In the genomic region with DNA sequence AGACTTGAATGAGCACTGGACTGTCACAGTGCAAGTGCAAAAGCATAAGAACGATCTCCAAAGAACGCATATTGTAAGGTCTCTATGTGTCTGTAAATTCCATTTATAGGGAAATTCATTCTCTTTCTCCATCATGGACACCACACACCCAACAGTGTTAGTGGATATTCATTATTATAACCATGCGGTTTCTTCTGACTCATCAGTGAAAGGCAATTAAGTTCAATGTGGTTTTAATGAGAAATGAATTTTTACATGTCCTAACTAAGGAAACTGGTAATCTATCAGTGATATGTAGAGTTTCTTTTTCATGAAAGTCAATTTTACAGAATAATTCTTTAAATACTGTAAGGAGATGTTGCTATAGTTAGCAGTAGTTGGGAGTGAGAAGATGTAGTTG, we compare ENCODE assay signal across 22 cellular contexts. TPM values are rescaled to one million over a fixed set of nuclear protein-coding genes. Genes with fewer than 3 reads are reported as not detected.
DNase-seq lines count a peak whose midpoint lies in the region; ATAC-seq and TF ChIP-seq lines count a peak whose summit lies in the region.
"Had no signal": no experiment of that assay in that cellular context is flagged by ENCODE, and none has a peak within 500 bp of the region (broad histone marks: within the 10 kb centered on the region; RNA-seq: fewer than 3 reads in every experiment).

No MANE protein-coding gene starts in this region.

- intact Hi-C loops in mammary epithelial cell (cut with micrococcal nuclease) (no loop called here), breast epithelium (cut with DNase I; ENCODE audit: low total_unique reads) (no loop called here)

- H3K79me2 ChIP-seq in mammary epithelial cell (ENCODE audit: insufficient read depth, low read length) = no peaks in the 10 kb centered on the region

- no peak for TF ChIP-seq EP300 in gastroesophageal sphincter (IDR thresholded peaks at IDR 0.05)

- H3K27ac Mint-ChIP-seq in T-helper 1 cell treated with Interleukin-12 subunit alpha and Interleukin-12 subunit beta and Interleukin-4 antibody, amounts not matched to agents 30 μg/mL and 1 μg/mL, for 36 hours = peak overlapping the region; percentile 62
- no peak overlapping the region for H3K27ac Mint-ChIP-seq in endothelial cell (ENCODE audit: unreplicated experiment)

- H3K27me3 Mint-ChIP-seq in T-helper 1 cell treated with Interleukin-12 subunit alpha and Interleukin-12 subunit beta and Interleukin-4 antibody, amounts not matched to agents 30 μg/mL and 1 μg/mL, for 36 hours (ENCODE audit: low read depth) = no peaks in the 10 kb centered on the region
- H3K27me3 Mint-ChIP-seq in endothelial cell (ENCODE audit: unreplicated experiment) = peaks cover 10% of the 10 kb centered on the region

- TF ChIP-seq CTCF in mammary epithelial cell (conservative IDR thresholded peaks at IDR 0.05 in 1 of 2, IDR thresholded peaks at IDR 0.05 in 1 of 2; ENCODE audit: extremely low read depth in 1 of 2, insufficient read depth in 1 of 2, low read depth in 1 of 2, low read length in 2 of 2) (no peak), breast epithelium (IDR thresholded peaks at IDR 0.05) (no peak), endothelial cell (IDR thresholded peaks at IDR 0.05; ENCODE audit: unreplicated experiment) (no peak), gastroesophageal sphincter (IDR thresholded peaks at IDR 0.05) (no peak)

- no peak overlapping the region for H2AFZ ChIP-seq in mammary epithelial cell (ENCODE audit: low read depth, low read length)

- 80% methylated on average over 3 of the region's 3 CpGs for WGBS in mammary epithelial cell (ENCODE audit: low coverage, missing lambda C conversion rate)
- WGBS in gastroesophageal sphincter (ENCODE audit: low coverage in 1 of 2), 2 donors = 86 to 92% methylated on average over 3 of the region's 3 CpGs

- H3K9me3 ChIP-seq in mammary epithelial cell (replicated peaks; ENCODE audit: insufficient read depth, low read length) = no peaks in the 10 kb centered on the region
- H3K9me3 ChIP-seq in breast epithelium = no peaks in the 10 kb centered on the region
- no peaks in the 10 kb centered on the region for H3K9me3 ChIP-seq in gastroesophageal sphincter
- H3K9me3 ChIP-seq: right lobe of liver, transverse colon had no signal

- H3K4me3 Mint-ChIP-seq in T-helper 1 cell treated with Interleukin-12 subunit alpha and Interleukin-12 subunit beta and Interleukin-4 antibody, amounts not matched to agents 30 μg/mL and 1 μg/mL, for 36 hours = peak overlapping the region; percentile 18
- H3K4me3 Mint-ChIP-seq in endothelial cell (ENCODE audit: unreplicated experiment) = peak overlapping the region; percentile 85

- no peak for ATAC-seq in gastroesophageal sphincter
- ATAC-seq: right lobe of liver had no signal

- H3K27me3 ChIP-seq in mammary epithelial cell (ENCODE audit: insufficient read depth, low read length) (no peaks in the 10 kb centered on the region), breast epithelium (no peaks in the 10 kb centered on the region), gastroesophageal sphincter (no peaks in the 10 kb centered on the region)
- H3K27me3 ChIP-seq: right lobe of liver, transverse colon had no signal

- dilution Hi-C loops in mammary epithelial cell (cut with HindIII; ENCODE audit: low sequenced_read_pairs) = no loop called here

- H3K27ac ChIP-seq in mammary epithelial cell (ENCODE audit: insufficient read depth, low read depth, low read length) (peak overlapping the region; percentile 46), breast epithelium (peak overlapping the region in 1 of 2 donors; percentile 12), gastroesophageal sphincter (no peak overlapping the region)
- H3K27ac ChIP-seq: 22Rv1, right lobe of liver, transverse colon, VCaP had no signal

- H3K36me3 Mint-ChIP-seq in T-helper 1 cell treated with Interleukin-12 subunit alpha and Interleukin-12 subunit beta and Interleukin-4 antibody, amounts not matched to agents 30 μg/mL and 1 μg/mL, for 36 hours (ENCODE audit: low read depth) = peaks cover 80% of the 10 kb centered on the region
- peaks cover 84% of the 10 kb centered on the region for H3K36me3 Mint-ChIP-seq in endothelial cell (ENCODE audit: low read depth, unreplicated experiment)

- H3K36me3 ChIP-seq in mammary epithelial cell (ENCODE audit: insufficient read depth, low read length) = no peaks in the 10 kb centered on the region
- no peaks in the 10 kb centered on the region for H3K36me3 ChIP-seq in breast epithelium
- H3K36me3 ChIP-seq in gastroesophageal sphincter = peaks cover 0 to 19% of the 10 kb centered on the region in 2 donors
- H3K36me3 ChIP-seq: right lobe of liver, transverse colon had no signal

- DNase-seq in T-helper 1 cell = no peak
- DNase-seq in mammary epithelial cell = peak; percentile 62
- no peak for DNase-seq in breast epithelium (ENCODE audit: low spot score in 2 of 2)
- DNase-seq in endothelial cell (ENCODE audit: low spot score) = no peak
- no peak for DNase-seq in EL
- no peak for DNase-seq in stimulated activated naive CD4-positive, alpha-beta T cell (lab: John Stamatoyannopoulos, UW)
- DNase-seq: activated effector memory CD4-positive, alpha-beta T cell treated with anti-CD3 and anti-CD28 coated beads, Interleukin-2, amount 50 U/mL, for 16 hours; aorta; GDM1; HCEC 1CT; NCI-H187; NCI-H526 treated with DMSO at 0.1 percent for 48 hours; posterior cingulate gyrus; right lobe of liver; stimulated activated CD4-positive, alpha-beta T cell treated with anti-CD3 and anti-CD28 coated beads, Interleukin-4, amount 100 ng/mL, for 4 hours; transverse colon had no signal

- H3K4me1 ChIP-seq in mammary epithelial cell (ENCODE audit: insufficient read depth, low read length) = peaks cover 35% of the 10 kb centered on the region
- no peaks in the 10 kb centered on the region for H3K4me1 ChIP-seq in breast epithelium
- no peaks in the 10 kb centered on the region for H3K4me1 ChIP-seq in gastroesophageal sphincter
- H3K4me1 ChIP-seq: right lobe of liver, transverse colon had no signal

- no peak overlapping the region for H3K4me3 ChIP-seq in mammary epithelial cell (replicated peaks in 1 of 3; ENCODE audit: insufficient read depth in 1 of 3, low read depth in 2 of 3, low read length in 3 of 3)
- H3K4me3 ChIP-seq in breast epithelium = no peak overlapping the region
- no peak overlapping the region for H3K4me3 ChIP-seq in gastroesophageal sphincter
- H3K4me3 ChIP-seq: right lobe of liver, transverse colon had no signal

- H3K9ac ChIP-seq in mammary epithelial cell (ENCODE audit: insufficient read depth, low read length) = no peak overlapping the region

- CTCF ChIA-PET in mammary epithelial cell (lab: Charles Lee; ENCODE audit: low non-redundant PET) = no interaction called here

- peaks cover 63% of the 10 kb centered on the region for H3K4me1 Mint-ChIP-seq in T-helper 1 cell treated with Interleukin-12 subunit alpha and Interleukin-12 subunit beta and Interleukin-4 antibody, amounts not matched to agents 30 μg/mL and 1 μg/mL, for 36 hours (ENCODE audit: low read depth)
- H3K4me1 Mint-ChIP-seq in endothelial cell (ENCODE audit: unreplicated experiment) = peaks cover 57% of the 10 kb centered on the region

- H3K9me3 Mint-ChIP-seq in T-helper 1 cell treated with Interleukin-12 subunit alpha and Interleukin-12 subunit beta and Interleukin-4 antibody, amounts not matched to agents 30 μg/mL and 1 μg/mL, for 36 hours = peaks cover 3% of the 10 kb centered on the region
- H3K9me3 Mint-ChIP-seq in endothelial cell (ENCODE audit: unreplicated experiment) = peaks cover 5% of the 10 kb centered on the region

- in situ Hi-C loops in mammary epithelial cell (cut with MboI; ENCODE audit: low sequenced_read_pairs in 2 of 2) = no loop called here

- BruUV-seq in mammary epithelial cell (replicated peaks; lab: Mats Ljungman, UMichigan) = no TSS peak

- TF ChIP-seq POLR2A in breast epithelium (IDR thresholded peaks at IDR 0.05) (no peak), gastroesophageal sphincter (IDR thresholded peaks at IDR 0.05) (no peak)

- H3K4me2 ChIP-seq in mammary epithelial cell (ENCODE audit: insufficient read depth, low read depth, low read length) = no peak overlapping the region

- H4K20me1 ChIP-seq in mammary epithelial cell (ENCODE audit: insufficient read depth, low read length) = no peaks in the 10 kb centered on the region

RNA-seq across cellular contexts. Expression of gene GIMAP8, which starts 25.9 kb away (rescaled TPM):
- total RNA-seq in mammary epithelial cell (1 to 10 TPM in 1 of 2 donors, not detected in 1; 3.6 TPM), breast epithelium (10 to 100 TPM in 2 of 3 donors, 1 to 10 TPM in 1; 7.2 to 11.5 (median 10.4) TPM), endothelial cell (ENCODE audit: unreplicated experiment) (143 TPM), gastroesophageal sphincter (10 to 100 TPM in 3 of 4 donors, 1 to 10 TPM in 1; 6.1 to 19.1 (median 12.5) TPM)
- polyA plus RNA-seq in mammary epithelial cell = 1.2 TPM
- polyA minus RNA-seq in mammary epithelial cell = not detected
- polyA plus RNA-seq: fibroblast of lung, neural cell had no signal

RNA-seq across cellular contexts. Expression of gene GIMAP7, which starts 38.4 kb away (rescaled TPM):
- total RNA-seq in mammary epithelial cell (not detected), breast epithelium (10 to 100 TPM in 2 of 3 donors, 1 to 10 TPM in 1; 9.4 to 22.1 (median 15.7) TPM), endothelial cell (ENCODE audit: unreplicated experiment) (2.2 TPM), gastroesophageal sphincter (10 to 100 TPM in 3 of 4 donors, 1 to 10 TPM in 1; 5.1 to 30.0 (median 17.8) TPM)
- polyA plus RNA-seq in mammary epithelial cell = not detected
- not detected for polyA minus RNA-seq in mammary epithelial cell
- total RNA-seq: fibroblast of lung had no signal
- polyA plus RNA-seq: fibroblast of lung, neural cell had no signal
